1 cellular context compared by ENCODE assay signal in the genomic region with DNA sequence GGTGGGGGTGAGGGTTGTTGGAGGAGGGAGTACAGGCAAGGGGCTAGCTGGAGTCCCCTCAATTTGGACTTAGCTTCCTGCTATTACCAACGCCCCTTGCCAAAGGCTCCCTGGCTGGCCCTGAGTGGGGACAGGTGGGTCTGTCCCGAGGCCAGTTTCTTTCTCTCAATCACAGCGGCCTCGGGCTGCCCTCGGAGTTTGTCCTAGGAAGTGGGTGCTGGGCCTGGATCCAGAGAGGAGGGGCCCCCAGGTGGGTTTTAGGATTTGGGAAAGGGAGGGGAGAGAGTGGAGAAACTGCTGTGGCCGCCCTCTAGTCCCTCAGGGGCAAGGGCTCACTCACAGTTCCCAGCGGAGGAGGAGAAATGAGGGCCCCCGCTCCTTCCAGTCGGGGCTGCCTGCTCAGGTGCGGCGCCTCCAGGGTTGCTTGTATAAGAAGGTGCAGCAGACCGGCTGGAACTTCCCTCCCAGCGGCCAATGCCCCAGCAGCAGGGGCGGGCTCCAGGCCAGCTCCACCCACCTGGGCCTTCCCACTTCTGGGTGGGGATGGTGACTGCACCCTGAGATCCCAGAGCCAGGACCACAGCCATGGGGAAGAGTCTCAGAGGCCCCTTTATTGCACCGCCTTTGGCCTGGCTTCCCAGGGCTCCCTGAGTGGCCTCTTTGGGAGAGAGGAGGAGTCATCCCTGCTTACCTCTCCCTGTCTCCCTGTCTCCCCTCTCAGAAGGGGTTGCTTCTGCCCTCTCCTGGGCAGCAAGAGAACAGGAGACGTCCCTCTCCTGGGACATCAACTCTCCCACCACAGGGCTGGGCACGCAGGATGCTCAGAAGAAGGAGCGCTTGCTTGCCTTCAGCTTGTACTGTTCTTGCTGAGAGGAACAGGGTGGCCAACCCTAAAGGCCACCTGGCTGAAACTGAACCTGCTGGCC.
TF ChIP-seq lines count a peak whose summit lies in the region.

No MANE protein-coding gene starts in this region.

TF ChIP-seq in HepG2, 621 proteins besides CTCF, POLR2A, EP300 and RAD21 (continued from another document and continues in another):
- TF ChIP-seq, protein P1, sequence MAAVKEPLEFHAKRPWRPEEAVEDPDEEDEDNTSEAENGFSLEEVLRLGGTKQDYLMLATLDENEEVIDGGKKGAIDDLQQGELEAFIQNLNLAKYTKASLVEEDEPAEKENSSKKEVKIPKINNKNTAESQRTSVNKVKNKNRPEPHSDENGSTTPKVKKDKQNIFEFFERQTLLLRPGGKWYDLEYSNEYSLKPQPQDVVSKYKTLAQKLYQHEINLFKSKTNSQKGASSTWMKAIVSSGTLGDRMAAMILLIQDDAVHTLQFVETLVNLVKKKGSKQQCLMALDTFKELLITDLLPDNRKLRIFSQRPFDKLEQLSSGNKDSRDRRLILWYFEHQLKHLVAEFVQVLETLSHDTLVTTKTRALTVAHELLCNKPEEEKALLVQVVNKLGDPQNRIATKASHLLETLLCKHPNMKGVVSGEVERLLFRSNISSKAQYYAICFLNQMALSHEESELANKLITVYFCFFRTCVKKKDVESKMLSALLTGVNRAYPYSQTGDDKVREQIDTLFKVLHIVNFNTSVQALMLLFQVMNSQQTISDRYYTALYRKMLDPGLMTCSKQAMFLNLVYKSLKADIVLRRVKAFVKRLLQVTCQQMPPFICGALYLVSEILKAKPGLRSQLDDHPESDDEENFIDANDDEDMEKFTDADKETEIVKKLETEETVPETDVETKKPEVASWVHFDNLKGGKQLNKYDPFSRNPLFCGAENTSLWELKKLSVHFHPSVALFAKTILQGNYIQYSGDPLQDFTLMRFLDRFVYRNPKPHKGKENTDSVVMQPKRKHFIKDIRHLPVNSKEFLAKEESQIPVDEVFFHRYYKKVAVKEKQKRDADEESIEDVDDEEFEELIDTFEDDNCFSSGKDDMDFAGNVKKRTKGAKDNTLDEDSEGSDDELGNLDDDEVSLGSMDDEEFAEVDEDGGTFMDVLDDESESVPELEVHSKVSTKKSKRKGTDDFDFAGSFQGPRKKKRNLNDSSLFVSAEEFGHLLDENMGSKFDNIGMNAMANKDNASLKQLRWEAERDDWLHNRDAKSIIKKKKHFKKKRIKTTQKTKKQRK (IDR thresholded peaks at IDR 0.05; ENCODE audit: low read length): no peak
- TF ChIP-seq EHMT2 (IDR thresholded peaks at IDR 0.05; ENCODE audit: borderline replicate concordance, low read depth, low read length) (no peak), HNF4G (IDR thresholded peaks at IDR 0.05; ENCODE audit: borderline replicate concordance, low read depth, low read length) (no peak), HNF4G (CRISPR knock-in tag; IDR thresholded peaks at IDR 0.05; ENCODE audit: borderline replicate concordance, low read depth) (no peak), ZFP41 (CRISPR knock-in tag; IDR thresholded peaks at IDR 0.05; ENCODE audit: borderline replicate concordance) (no peak), SP1 (IDR thresholded peaks at IDR 0.05) (no peak), SP1 (CRISPR knock-in tag; IDR thresholded peaks at IDR 0.05) (peak; percentile 64; the same call in 1 of the 2 replicates), NFIB (CRISPR knock-in tag; IDR thresholded peaks at IDR 0.05; ENCODE audit: borderline replicate concordance) (no peak), PLRG1 (conservative IDR thresholded peaks at IDR 0.05) (no peak), BRD4 (CRISPR knock-in tag; IDR thresholded peaks at IDR 0.05) (no peak), ZBTB7A (CRISPR knock-in tag; IDR thresholded peaks at IDR 0.05) (no peak), MXD4 (CRISPR knock-in tag; IDR thresholded peaks at IDR 0.05) (peak; percentile 72), MIXL1 (CRISPR knock-in tag; IDR thresholded peaks at IDR 0.05) (no peak), BHLHE40 (IDR thresholded peaks at IDR 0.05; ENCODE audit: low read length) (no peak), ZNF329 (CRISPR knock-in tag; IDR thresholded peaks at IDR 0.05; ENCODE audit: low read depth) (0 out of 2 replicates have a peak, but pooled peaks have one; percentile 25), ASH2L (IDR thresholded peaks at IDR 0.05; ENCODE audit: insufficient read length, low read depth, low read length) (peak; percentile 52), KMT2A (CRISPR knock-in tag; IDR thresholded peaks at IDR 0.05) (0 out of 2 replicates have a peak, but pooled peaks have one; percentile 50), FOXA1 (IDR thresholded peaks at IDR 0.05) (no peak), FOXA1 (CRISPR knock-in tag; IDR thresholded peaks at IDR 0.05) (no peak), ZNF460 (CRISPR knock-in tag; IDR thresholded peaks at IDR 0.05; ENCODE audit: borderline replicate concordance) (no peak), ZNF10 (CRISPR knock-in tag; IDR thresholded peaks at IDR 0.05; ENCODE audit: borderline replicate concordance, low read depth) (no peak), ZBTB1 (CRISPR knock-in tag; IDR thresholded peaks at IDR 0.05; ENCODE audit: borderline replicate concordance) (no peak), MIER3 (CRISPR knock-in tag; IDR thresholded peaks at IDR 0.05; ENCODE audit: borderline replicate concordance) (no peak), SRSF4 (IDR thresholded peaks at IDR 0.05; ENCODE audit: low read depth, low read length, poor library complexity, severe bottlenecking) (no peak), ZNF564 (CRISPR knock-in tag; IDR thresholded peaks at IDR 0.05) (0 out of 2 replicates have a peak, but pooled peaks have one; percentile 47), JDP2 (CRISPR knock-in tag; IDR thresholded peaks at IDR 0.05; ENCODE audit: borderline replicate concordance) (no peak), MED1 (CRISPR knock-in tag; IDR thresholded peaks at IDR 0.05) (no peak), NONO (IDR thresholded peaks at IDR 0.05) (no peak), NONO (CRISPR knock-in tag; conservative IDR thresholded peaks at IDR 0.05) (peak; percentile 28; the same call in 1 of the 2 replicates), RFX3 (CRISPR knock-in tag; IDR thresholded peaks at IDR 0.05) (no peak), EEA1 (CRISPR knock-in tag; IDR thresholded peaks at IDR 0.05; ENCODE audit: borderline replicate concordance) (no peak)
- TF ChIP-seq, protein P2, sequence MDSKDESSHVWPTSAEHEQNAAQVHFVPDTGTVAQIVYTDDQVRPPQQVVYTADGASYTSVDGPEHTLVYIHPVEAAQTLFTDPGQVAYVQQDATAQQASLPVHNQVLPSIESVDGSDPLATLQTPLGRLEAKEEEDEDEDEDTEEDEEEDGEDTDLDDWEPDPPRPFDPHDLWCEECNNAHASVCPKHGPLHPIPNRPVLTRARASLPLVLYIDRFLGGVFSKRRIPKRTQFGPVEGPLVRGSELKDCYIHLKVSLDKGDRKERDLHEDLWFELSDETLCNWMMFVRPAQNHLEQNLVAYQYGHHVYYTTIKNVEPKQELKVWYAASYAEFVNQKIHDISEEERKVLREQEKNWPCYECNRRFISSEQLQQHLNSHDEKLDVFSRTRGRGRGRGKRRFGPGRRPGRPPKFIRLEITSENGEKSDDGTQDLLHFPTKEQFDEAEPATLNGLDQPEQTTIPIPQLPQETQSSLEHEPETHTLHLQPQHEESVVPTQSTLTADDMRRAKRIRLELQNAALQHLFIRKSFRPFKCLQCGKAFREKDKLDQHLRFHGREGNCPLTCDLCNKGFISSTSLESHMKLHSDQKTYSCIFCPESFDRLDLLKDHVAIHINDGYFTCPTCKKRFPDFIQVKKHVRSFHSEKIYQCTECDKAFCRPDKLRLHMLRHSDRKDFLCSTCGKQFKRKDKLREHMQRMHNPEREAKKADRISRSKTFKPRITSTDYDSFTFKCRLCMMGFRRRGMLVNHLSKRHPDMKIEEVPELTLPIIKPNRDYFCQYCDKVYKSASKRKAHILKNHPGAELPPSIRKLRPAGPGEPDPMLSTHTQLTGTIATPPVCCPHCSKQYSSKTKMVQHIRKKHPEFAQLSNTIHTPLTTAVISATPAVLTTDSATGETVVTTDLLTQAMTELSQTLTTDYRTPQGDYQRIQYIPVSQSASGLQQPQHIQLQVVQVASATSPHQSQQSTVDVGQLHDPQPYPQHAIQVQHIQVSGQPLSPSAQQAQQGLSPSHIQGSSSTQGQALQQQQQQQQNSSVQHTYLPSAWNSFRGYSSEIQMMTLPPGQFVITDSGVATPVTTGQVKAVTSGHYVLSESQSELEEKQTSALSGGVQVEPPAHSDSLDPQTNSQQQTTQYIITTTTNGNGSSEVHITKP (CRISPR knock-in tag; IDR thresholded peaks at IDR 0.05; ENCODE audit: low read depth): peak; percentile 98
- TF ChIP-seq, protein P3, sequence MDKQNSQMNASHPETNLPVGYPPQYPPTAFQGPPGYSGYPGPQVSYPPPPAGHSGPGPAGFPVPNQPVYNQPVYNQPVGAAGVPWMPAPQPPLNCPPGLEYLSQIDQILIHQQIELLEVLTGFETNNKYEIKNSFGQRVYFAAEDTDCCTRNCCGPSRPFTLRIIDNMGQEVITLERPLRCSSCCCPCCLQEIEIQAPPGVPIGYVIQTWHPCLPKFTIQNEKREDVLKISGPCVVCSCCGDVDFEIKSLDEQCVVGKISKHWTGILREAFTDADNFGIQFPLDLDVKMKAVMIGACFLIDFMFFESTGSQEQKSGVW (CRISPR knock-in tag; IDR thresholded peaks at IDR 0.05; ENCODE audit: borderline replicate concordance): no peak
- TF ChIP-seq, protein P4, sequence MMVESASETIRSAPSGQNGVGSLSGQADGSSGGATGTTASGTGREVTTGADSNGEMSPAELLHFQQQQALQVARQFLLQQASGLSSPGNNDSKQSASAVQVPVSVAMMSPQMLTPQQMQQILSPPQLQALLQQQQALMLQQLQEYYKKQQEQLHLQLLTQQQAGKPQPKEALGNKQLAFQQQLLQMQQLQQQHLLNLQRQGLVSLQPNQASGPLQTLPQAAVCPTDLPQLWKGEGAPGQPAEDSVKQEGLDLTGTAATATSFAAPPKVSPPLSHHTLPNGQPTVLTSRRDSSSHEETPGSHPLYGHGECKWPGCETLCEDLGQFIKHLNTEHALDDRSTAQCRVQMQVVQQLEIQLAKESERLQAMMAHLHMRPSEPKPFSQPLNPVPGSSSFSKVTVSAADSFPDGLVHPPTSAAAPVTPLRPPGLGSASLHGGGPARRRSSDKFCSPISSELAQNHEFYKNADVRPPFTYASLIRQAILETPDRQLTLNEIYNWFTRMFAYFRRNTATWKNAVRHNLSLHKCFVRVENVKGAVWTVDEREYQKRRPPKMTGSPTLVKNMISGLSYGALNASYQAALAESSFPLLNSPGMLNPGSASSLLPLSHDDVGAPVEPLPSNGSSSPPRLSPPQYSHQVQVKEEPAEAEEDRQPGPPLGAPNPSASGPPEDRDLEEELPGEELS (CRISPR knock-in tag; IDR thresholded peaks at IDR 0.05): peak; percentile 45
- TF ChIP-seq, protein P5, sequence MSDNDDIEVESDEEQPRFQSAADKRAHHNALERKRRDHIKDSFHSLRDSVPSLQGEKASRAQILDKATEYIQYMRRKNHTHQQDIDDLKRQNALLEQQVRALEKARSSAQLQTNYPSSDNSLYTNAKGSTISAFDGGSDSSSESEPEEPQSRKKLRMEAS (IDR thresholded peaks at IDR 0.05): peak; percentile 45
- TF ChIP-seq, protein P6, sequence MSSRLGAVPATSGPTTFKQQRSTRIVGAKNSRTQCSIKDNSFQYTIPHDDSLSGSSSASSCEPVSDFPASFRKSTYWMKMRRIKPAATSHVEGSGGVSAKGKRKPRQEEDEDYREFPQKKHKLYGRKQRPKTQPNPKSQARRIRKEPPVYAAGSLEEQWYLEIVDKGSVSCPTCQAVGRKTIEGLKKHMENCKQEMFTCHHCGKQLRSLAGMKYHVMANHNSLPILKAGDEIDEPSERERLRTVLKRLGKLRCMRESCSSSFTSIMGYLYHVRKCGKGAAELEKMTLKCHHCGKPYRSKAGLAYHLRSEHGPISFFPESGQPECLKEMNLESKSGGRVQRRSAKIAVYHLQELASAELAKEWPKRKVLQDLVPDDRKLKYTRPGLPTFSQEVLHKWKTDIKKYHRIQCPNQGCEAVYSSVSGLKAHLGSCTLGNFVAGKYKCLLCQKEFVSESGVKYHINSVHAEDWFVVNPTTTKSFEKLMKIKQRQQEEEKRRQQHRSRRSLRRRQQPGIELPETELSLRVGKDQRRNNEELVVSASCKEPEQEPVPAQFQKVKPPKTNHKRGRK (CRISPR knock-in tag; IDR thresholded peaks at IDR 0.05): no peak
- TF ChIP-seq, protein P7, sequence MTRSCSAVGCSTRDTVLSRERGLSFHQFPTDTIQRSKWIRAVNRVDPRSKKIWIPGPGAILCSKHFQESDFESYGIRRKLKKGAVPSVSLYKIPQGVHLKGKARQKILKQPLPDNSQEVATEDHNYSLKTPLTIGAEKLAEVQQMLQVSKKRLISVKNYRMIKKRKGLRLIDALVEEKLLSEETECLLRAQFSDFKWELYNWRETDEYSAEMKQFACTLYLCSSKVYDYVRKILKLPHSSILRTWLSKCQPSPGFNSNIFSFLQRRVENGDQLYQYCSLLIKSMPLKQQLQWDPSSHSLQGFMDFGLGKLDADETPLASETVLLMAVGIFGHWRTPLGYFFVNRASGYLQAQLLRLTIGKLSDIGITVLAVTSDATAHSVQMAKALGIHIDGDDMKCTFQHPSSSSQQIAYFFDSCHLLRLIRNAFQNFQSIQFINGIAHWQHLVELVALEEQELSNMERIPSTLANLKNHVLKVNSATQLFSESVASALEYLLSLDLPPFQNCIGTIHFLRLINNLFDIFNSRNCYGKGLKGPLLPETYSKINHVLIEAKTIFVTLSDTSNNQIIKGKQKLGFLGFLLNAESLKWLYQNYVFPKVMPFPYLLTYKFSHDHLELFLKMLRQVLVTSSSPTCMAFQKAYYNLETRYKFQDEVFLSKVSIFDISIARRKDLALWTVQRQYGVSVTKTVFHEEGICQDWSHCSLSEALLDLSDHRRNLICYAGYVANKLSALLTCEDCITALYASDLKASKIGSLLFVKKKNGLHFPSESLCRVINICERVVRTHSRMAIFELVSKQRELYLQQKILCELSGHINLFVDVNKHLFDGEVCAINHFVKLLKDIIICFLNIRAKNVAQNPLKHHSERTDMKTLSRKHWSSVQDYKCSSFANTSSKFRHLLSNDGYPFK (CRISPR knock-in tag; IDR thresholded peaks at IDR 0.05; ENCODE audit: borderline replicate concordance): peak; percentile 35; the same call in 1 of the 2 replicates
- TF ChIP-seq, protein P8, sequence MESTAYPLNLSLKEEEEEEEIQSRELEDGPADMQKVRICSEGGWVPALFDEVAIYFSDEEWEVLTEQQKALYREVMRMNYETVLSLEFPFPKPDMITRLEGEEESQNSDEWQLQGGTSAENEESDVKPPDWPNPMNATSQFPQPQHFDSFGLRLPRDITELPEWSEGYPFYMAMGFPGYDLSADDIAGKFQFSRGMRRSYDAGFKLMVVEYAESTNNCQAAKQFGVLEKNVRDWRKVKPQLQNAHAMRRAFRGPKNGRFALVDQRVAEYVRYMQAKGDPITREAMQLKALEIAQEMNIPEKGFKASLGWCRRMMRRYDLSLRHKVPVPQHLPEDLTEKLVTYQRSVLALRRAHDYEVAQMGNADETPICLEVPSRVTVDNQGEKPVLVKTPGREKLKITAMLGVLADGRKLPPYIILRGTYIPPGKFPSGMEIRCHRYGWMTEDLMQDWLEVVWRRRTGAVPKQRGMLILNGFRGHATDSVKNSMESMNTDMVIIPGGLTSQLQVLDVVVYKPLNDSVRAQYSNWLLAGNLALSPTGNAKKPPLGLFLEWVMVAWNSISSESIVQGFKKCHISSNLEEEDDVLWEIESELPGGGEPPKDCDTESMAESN (CRISPR knock-in tag; conservative IDR thresholded peaks at IDR 0.05): peak; percentile 47; the same call in 1 of the 2 replicates
